In genomic region chr2:168635065-168635577, GRCh38 we compare ENCODE assay signal across 2 cellular contexts.
TF ChIP-seq lines count a peak whose summit lies in the region.

No MANE protein-coding gene starts in this region.

TF ChIP-seq in HEK293, 187 proteins besides CTCF, POLR2A, EP300 and RAD21 (continued from another document):
- TF ChIP-seq GLI4 (tag by site-specific recombination; IDR thresholded peaks at IDR 0.05) (no peak), PRDM4 (tag by site-specific recombination; IDR thresholded peaks at IDR 0.05) (peak; percentile 29; the same call in 1 of the 2 replicates), ZIC2 (tag by site-specific recombination; IDR thresholded peaks at IDR 0.05) (peak; percentile 43)

TF ChIP-seq in K562, 482 proteins besides CTCF, POLR2A, EP300 and RAD21 (continued from another document):
- TF ChIP-seq, protein P1, sequence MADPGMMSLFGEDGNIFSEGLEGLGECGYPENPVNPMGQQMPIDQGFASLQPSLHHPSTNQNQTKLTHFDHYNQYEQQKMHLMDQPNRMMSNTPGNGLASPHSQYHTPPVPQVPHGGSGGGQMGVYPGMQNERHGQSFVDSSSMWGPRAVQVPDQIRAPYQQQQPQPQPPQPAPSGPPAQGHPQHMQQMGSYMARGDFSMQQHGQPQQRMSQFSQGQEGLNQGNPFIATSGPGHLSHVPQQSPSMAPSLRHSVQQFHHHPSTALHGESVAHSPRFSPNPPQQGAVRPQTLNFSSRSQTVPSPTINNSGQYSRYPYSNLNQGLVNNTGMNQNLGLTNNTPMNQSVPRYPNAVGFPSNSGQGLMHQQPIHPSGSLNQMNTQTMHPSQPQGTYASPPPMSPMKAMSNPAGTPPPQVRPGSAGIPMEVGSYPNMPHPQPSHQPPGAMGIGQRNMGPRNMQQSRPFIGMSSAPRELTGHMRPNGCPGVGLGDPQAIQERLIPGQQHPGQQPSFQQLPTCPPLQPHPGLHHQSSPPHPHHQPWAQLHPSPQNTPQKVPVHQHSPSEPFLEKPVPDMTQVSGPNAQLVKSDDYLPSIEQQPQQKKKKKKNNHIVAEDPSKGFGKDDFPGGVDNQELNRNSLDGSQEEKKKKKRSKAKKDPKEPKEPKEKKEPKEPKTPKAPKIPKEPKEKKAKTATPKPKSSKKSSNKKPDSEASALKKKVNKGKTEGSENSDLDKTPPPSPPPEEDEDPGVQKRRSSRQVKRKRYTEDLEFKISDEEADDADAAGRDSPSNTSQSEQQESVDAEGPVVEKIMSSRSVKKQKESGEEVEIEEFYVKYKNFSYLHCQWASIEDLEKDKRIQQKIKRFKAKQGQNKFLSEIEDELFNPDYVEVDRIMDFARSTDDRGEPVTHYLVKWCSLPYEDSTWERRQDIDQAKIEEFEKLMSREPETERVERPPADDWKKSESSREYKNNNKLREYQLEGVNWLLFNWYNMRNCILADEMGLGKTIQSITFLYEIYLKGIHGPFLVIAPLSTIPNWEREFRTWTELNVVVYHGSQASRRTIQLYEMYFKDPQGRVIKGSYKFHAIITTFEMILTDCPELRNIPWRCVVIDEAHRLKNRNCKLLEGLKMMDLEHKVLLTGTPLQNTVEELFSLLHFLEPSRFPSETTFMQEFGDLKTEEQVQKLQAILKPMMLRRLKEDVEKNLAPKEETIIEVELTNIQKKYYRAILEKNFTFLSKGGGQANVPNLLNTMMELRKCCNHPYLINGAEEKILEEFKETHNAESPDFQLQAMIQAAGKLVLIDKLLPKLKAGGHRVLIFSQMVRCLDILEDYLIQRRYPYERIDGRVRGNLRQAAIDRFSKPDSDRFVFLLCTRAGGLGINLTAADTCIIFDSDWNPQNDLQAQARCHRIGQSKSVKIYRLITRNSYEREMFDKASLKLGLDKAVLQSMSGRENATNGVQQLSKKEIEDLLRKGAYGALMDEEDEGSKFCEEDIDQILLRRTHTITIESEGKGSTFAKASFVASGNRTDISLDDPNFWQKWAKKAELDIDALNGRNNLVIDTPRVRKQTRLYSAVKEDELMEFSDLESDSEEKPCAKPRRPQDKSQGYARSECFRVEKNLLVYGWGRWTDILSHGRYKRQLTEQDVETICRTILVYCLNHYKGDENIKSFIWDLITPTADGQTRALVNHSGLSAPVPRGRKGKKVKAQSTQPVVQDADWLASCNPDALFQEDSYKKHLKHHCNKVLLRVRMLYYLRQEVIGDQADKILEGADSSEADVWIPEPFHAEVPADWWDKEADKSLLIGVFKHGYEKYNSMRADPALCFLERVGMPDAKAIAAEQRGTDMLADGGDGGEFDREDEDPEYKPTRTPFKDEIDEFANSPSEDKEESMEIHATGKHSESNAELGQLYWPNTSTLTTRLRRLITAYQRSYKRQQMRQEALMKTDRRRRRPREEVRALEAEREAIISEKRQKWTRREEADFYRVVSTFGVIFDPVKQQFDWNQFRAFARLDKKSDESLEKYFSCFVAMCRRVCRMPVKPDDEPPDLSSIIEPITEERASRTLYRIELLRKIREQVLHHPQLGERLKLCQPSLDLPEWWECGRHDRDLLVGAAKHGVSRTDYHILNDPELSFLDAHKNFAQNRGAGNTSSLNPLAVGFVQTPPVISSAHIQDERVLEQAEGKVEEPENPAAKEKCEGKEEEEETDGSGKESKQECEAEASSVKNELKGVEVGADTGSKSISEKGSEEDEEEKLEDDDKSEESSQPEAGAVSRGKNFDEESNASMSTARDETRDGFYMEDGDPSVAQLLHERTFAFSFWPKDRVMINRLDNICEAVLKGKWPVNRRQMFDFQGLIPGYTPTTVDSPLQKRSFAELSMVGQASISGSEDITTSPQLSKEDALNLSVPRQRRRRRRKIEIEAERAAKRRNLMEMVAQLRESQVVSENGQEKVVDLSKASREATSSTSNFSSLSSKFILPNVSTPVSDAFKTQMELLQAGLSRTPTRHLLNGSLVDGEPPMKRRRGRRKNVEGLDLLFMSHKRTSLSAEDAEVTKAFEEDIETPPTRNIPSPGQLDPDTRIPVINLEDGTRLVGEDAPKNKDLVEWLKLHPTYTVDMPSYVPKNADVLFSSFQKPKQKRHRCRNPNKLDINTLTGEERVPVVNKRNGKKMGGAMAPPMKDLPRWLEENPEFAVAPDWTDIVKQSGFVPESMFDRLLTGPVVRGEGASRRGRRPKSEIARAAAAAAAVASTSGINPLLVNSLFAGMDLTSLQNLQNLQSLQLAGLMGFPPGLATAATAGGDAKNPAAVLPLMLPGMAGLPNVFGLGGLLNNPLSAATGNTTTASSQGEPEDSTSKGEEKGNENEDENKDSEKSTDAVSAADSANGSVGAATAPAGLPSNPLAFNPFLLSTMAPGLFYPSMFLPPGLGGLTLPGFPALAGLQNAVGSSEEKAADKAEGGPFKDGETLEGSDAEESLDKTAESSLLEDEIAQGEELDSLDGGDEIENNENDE (IDR thresholded peaks at IDR 0.05; ENCODE audit: low read depth, low read length) = no peak
- TF ChIP-seq BRD9 (IDR thresholded peaks at IDR 0.05; ENCODE audit: low read depth, partially characterized antibody) (no peak), THRAP3 (IDR thresholded peaks at IDR 0.05; ENCODE audit: borderline replicate concordance) (no peak), STAT5A (IDR thresholded peaks at IDR 0.05; ENCODE audit: borderline replicate concordance, low read length) (no peak), FOXA1 (IDR thresholded peaks at IDR 0.05; ENCODE audit: borderline replicate concordance) (no peak), ZNF184 (CRISPR knock-in tag; IDR thresholded peaks at IDR 0.05) (no peak)
